ENCODE assay signal across 1 cellular context in the genomic region with DNA sequence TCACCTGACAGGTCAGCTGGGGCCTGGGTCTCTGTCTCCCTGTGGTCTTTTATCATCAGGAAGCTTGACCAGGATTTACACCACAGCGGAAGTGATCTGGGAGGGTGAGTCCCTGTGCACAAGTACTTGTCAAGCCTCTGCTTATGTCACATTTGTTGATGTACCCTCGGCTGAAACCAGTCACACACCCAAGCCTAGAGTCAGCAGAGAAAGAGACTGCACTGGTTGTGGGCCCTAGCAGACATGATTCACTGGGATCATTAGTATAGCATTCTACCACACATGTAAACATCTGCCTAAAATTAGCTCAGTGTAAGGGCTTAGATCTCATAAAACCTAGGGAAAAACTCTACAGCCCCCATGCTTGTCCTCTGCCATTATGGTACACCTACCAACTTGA.
TF ChIP-seq lines count a peak whose summit lies in the region.

No MANE protein-coding gene starts in this region.

TF ChIP-seq in IMR-90, 13 proteins besides CTCF, POLR2A, EP300 and RAD21:
- no peak for TF ChIP-seq RFX5 (IDR thresholded peaks at IDR 0.05; ENCODE audit: low read depth, low read length)
- peak; percentile 60 for TF ChIP-seq FOS (IDR thresholded peaks at IDR 0.05; ENCODE audit: low read depth, low read length)
- TF ChIP-seq MAFK (IDR thresholded peaks at IDR 0.05; ENCODE audit: low read depth, low read length): peak; percentile 44; the same call in 1 of the 2 replicates
